Comparison of ENCODE assay signal across 1 cellular context in the genomic region with DNA sequence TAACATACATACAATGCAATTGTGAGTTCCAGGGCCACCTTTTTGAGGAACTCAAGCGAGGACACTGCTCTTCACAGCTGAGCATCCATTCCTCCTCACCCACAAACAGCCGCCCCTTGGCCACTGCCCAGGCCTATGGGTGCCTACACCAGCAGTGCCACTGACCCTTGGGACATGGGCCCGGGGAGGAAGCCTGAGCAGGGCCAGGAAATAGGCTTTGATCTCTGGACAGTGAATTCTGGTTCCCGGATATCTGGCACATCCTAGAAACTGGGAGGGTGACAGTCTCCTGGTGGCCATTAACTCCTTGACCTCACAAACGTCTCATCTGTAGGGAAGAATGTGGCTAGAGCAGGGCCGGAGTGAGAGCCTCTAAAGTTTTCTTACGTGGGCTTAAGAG.
TF ChIP-seq lines count a peak whose summit lies in the region.

No MANE protein-coding gene starts in this region.

TF ChIP-seq in K562, 482 proteins besides CTCF, POLR2A, EP300 and RAD21:
- no peak for TF ChIP-seq TRIM28 (IDR thresholded peaks at IDR 0.05)
- no peak for TF ChIP-seq WHSC1 (IDR thresholded peaks at IDR 0.05; ENCODE audit: low read length)
- no peak for TF ChIP-seq ZNF174 (CRISPR knock-in tag; IDR thresholded peaks at IDR 0.05)
- TF ChIP-seq ZNF121 (CRISPR knock-in tag; conservative IDR thresholded peaks at IDR 0.05): no peak
- TF ChIP-seq RUNX1 (IDR thresholded peaks at IDR 0.05; ENCODE audit: low read depth): no peak
- no peak for TF ChIP-seq ZNF561 (CRISPR knock-in tag; conservative IDR thresholded peaks at IDR 0.05)
- TF ChIP-seq, protein P1, sequence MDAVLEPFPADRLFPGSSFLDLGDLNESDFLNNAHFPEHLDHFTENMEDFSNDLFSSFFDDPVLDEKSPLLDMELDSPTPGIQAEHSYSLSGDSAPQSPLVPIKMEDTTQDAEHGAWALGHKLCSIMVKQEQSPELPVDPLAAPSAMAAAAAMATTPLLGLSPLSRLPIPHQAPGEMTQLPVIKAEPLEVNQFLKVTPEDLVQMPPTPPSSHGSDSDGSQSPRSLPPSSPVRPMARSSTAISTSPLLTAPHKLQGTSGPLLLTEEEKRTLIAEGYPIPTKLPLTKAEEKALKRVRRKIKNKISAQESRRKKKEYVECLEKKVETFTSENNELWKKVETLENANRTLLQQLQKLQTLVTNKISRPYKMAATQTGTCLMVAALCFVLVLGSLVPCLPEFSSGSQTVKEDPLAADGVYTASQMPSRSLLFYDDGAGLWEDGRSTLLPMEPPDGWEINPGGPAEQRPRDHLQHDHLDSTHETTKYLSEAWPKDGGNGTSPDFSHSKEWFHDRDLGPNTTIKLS (IDR thresholded peaks at IDR 0.05; ENCODE audit: borderline replicate concordance, low read depth): no peak
- TF ChIP-seq ZNF696 (CRISPR knock-in tag; conservative IDR thresholded peaks at IDR 0.05): no peak
- no peak for TF ChIP-seq HMGN3 (IDR thresholded peaks at IDR 0.05; ENCODE audit: borderline replicate concordance, extremely low read depth, insufficient read length, low read depth, low read length)
- no peak for TF ChIP-seq ZNF274 (IDR thresholded peaks at IDR 0.05; ENCODE audit: borderline replicate concordance, low read depth, low read length)
- TF ChIP-seq GTF2A2 (tag; IDR thresholded peaks at IDR 0.05): no peak
- TF ChIP-seq POU5F1 (IDR thresholded peaks at IDR 0.05; ENCODE audit: borderline replicate concordance, low read depth, low read length, partially characterized antibody): no peak
- no peak for TF ChIP-seq ZKSCAN1 (IDR thresholded peaks at IDR 0.05; ENCODE audit: low read depth, low read length)
- TF ChIP-seq, protein P2, sequence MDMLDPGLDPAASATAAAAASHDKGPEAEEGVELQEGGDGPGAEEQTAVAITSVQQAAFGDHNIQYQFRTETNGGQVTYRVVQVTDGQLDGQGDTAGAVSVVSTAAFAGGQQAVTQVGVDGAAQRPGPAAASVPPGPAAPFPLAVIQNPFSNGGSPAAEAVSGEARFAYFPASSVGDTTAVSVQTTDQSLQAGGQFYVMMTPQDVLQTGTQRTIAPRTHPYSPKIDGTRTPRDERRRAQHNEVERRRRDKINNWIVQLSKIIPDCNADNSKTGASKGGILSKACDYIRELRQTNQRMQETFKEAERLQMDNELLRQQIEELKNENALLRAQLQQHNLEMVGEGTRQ (CRISPR knock-in tag; IDR thresholded peaks at IDR 0.05): no peak
